ENCODE assay signal across 29 cellular contexts in the genomic region with DNA sequence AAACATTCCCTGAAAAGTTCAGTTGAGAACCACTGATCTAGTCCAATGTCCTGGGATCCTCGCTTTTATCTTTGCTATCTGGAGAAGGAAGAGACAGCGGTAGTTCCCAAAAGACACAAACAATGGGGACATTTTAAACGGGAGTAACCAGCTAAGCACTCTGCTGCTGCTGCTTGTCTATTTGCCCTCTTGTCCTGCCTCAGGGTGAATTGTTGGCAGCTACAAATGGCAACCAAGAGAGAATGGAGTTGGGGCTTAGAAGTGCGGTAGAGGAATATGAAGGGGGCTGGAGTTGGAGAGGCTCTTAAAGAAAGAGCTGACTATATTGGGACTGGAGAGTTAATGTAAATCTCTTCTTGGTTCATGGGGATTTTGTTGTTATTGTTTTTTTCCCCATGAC.
"Had no signal": no experiment of that assay in that cellular context is flagged by ENCODE, and none has a peak within 500 bp of the region (broad histone marks: within the 10 kb centered on the region; RNA-seq: fewer than 3 reads in every experiment).

No MANE protein-coding gene starts in this region.

- ATAC-seq: activated CD8-positive, alpha-beta memory T cell treated with anti-CD3 and anti-CD28 coated beads, Interleukin-2, amount 10 ng/mL, durations not matched to agents 7 days and 5 days; activated CD8-positive, alpha-beta T cell treated with anti-CD3 and anti-CD28 coated beads, Interleukin-2, amount 10 ng/mL, durations not matched to agents 7 days and 5 days; activated naive CD8-positive, alpha-beta T cell treated with anti-CD3 and anti-CD28 coated beads, Interleukin-2, amount 50 U/mL, for 24 hours had no signal

- H3K4me1 Mint-ChIP-seq: activated CD4-positive, alpha-beta T cell treated with anti-CD3 and anti-CD28 coated beads, Interleukin-2, amount 10 ng/mL, durations not matched to agents 24 days and 14 days; activated naive CD4-positive, alpha-beta T cell treated with anti-CD3 and anti-CD28 coated beads, Interleukin-2, amount 50 U/mL, for 24 hours; activated naive CD8-positive, alpha-beta T cell treated with anti-CD3 and anti-CD28 coated beads for 36 hours; activated naive CD8-positive, alpha-beta T cell treated with anti-CD3 and anti-CD28 coated beads, Interleukin-2, amount 50 U/mL, for 24 hours; brain had no signal

- H3K27ac ChIP-seq: adrenal gland, breast epithelium, cardiac muscle cell, colonic mucosa, epithelial cell of prostate, esophagus squamous epithelium had no signal

- DNase-seq: activated CD4-positive, alpha-beta memory T cell treated with anti-CD3 and anti-CD28 coated beads for 36 hours; activated CD4-positive, alpha-beta T cell treated with anti-CD3 and anti-CD28 coated beads, Interleukin-2, amount 10 ng/mL, durations not matched to agents 24 days and 14 days; activated CD4-positive, CD25-positive, alpha-beta regulatory T cell; activated CD8-positive, alpha-beta memory T cell treated with anti-CD3 and anti-CD28 coated beads, Interleukin-2, amount 10 ng/mL, durations not matched to agents 7 days and 5 days; activated CD8-positive, alpha-beta memory T cell treated with anti-CD3 and anti-CD28 coated beads, Interleukin-2, amount 50 U/mL, for 4 hours; activated CD8-positive, alpha-beta T cell treated with anti-CD3 and anti-CD28 coated beads, Interleukin-2, amount 10 ng/mL, durations not matched to agents 7 days and 5 days; activated effector memory CD4-positive, alpha-beta T cell treated with anti-CD3 and anti-CD28 coated beads, Interleukin-2, amount 50 U/mL, for 16 hours; activated naive CD4-positive, alpha-beta T cell treated with anti-CD3 and anti-CD28 coated beads for 36 hours; activated naive CD8-positive, alpha-beta T cell treated with anti-CD3 and anti-CD28 coated beads for 36 hours; activated naive CD8-positive, alpha-beta T cell treated with anti-CD3 and anti-CD28 coated beads, Interleukin-2, amount 50 U/mL, for 24 hours; activated T-cell treated with anti-CD3 and anti-CD28 coated beads, Interleukin-2, amount 50 U/mL, for 1 hour; activated T-cell treated with anti-CD3 and anti-CD28 coated beads, Interleukin-2, amount 50 U/mL, for 48 hours; adrenal gland; amygdala; aorta; central memory CD4-positive, alpha-beta T cell; cerebellar nuclear complex; colonic mucosa; effector CD8-positive, alpha-beta T cell; esophagus squamous epithelium; head of caudate nucleus; T-helper 2 cell had no signal

- H3K27me3 Mint-ChIP-seq: activated CD4-positive, alpha-beta memory T cell treated with anti-CD3 and anti-CD28 coated beads for 36 hours; activated CD4-positive, alpha-beta T cell treated with anti-CD3 and anti-CD28 coated beads, Interleukin-2, amount 10 ng/mL, durations not matched to agents 24 days and 14 days; activated CD8-positive, alpha-beta memory T cell treated with anti-CD3 and anti-CD28 coated beads, Interleukin-2, amount 10 ng/mL, durations not matched to agents 7 days and 5 days; activated naive CD4-positive, alpha-beta T cell treated with anti-CD3 and anti-CD28 coated beads, Interleukin-2, amount 50 U/mL, for 24 hours; activated naive CD8-positive, alpha-beta T cell treated with anti-CD3 and anti-CD28 coated beads for 36 hours; activated naive CD8-positive, alpha-beta T cell treated with anti-CD3 and anti-CD28 coated beads, Interleukin-2, amount 50 U/mL, for 24 hours; brain had no signal

- H3K4me3 ChIP-seq: adrenal gland, breast epithelium, cardiac muscle cell, colonic mucosa, esophagus squamous epithelium had no signal

- H3K4me3 Mint-ChIP-seq: activated CD4-positive, alpha-beta memory T cell treated with anti-CD3 and anti-CD28 coated beads for 36 hours; activated CD4-positive, alpha-beta T cell treated with anti-CD3 and anti-CD28 coated beads, Interleukin-2, amount 10 ng/mL, durations not matched to agents 24 days and 14 days; activated CD8-positive, alpha-beta memory T cell treated with anti-CD3 and anti-CD28 coated beads, Interleukin-2, amount 10 ng/mL, durations not matched to agents 7 days and 5 days; activated CD8-positive, alpha-beta T cell treated with anti-CD3 and anti-CD28 coated beads, Interleukin-2, amount 10 ng/mL, durations not matched to agents 7 days and 5 days; activated naive CD4-positive, alpha-beta T cell treated with anti-CD3 and anti-CD28 coated beads for 36 hours; activated naive CD4-positive, alpha-beta T cell treated with anti-CD3 and anti-CD28 coated beads, Interleukin-2, amount 50 U/mL, for 24 hours; activated naive CD8-positive, alpha-beta T cell treated with anti-CD3 and anti-CD28 coated beads for 36 hours; activated naive CD8-positive, alpha-beta T cell treated with anti-CD3 and anti-CD28 coated beads, Interleukin-2, amount 50 U/mL, for 24 hours; activated T-helper 1 cell treated with anti-CD3 and anti-CD28 coated beads, Interleukin-12 subunit alpha, Interleukin-12 subunit beta, Interleukin-2, Interleukin-4 antibody, amounts not matched to agents 30 ng/mL and 10 ng/mL and 1 ng/mL, durations not matched to agents 14 hours and 24 hours and 36 hours; brain had no signal

- H3K36me3 Mint-ChIP-seq: activated CD4-positive, alpha-beta memory T cell treated with anti-CD3 and anti-CD28 coated beads for 36 hours; activated naive CD8-positive, alpha-beta T cell treated with anti-CD3 and anti-CD28 coated beads for 36 hours had no signal

- H3K27me3 ChIP-seq: adrenal gland, breast epithelium, cardiac muscle cell, colonic mucosa, esophagus squamous epithelium had no signal

- H3K36me3 ChIP-seq: breast epithelium, colonic mucosa had no signal

- H3K9me3 ChIP-seq: adrenal gland, breast epithelium, colonic mucosa, esophagus squamous epithelium had no signal

- H3K27ac Mint-ChIP-seq: activated CD4-positive, alpha-beta memory T cell treated with anti-CD3 and anti-CD28 coated beads for 36 hours; activated CD8-positive, alpha-beta memory T cell treated with anti-CD3 and anti-CD28 coated beads, Interleukin-2, amount 10 ng/mL, durations not matched to agents 7 days and 5 days; activated CD8-positive, alpha-beta T cell treated with anti-CD3 and anti-CD28 coated beads, Interleukin-2, amount 10 ng/mL, durations not matched to agents 7 days and 5 days; activated naive CD4-positive, alpha-beta T cell treated with anti-CD3 and anti-CD28 coated beads for 36 hours; activated naive CD4-positive, alpha-beta T cell treated with anti-CD3 and anti-CD28 coated beads, Interleukin-2, amount 50 U/mL, for 24 hours; activated naive CD8-positive, alpha-beta T cell treated with anti-CD3 and anti-CD28 coated beads for 36 hours; activated naive CD8-positive, alpha-beta T cell treated with anti-CD3 and anti-CD28 coated beads, Interleukin-2, amount 50 U/mL, for 24 hours; activated T-helper 1 cell treated with anti-CD3 and anti-CD28 coated beads, Interleukin-12 subunit alpha, Interleukin-12 subunit beta, Interleukin-2, Interleukin-4 antibody, amounts not matched to agents 30 ng/mL and 10 ng/mL and 1 ng/mL, durations not matched to agents 14 hours and 24 hours and 36 hours; activated T-helper 2 cell treated with anti-CD3 and anti-CD28 coated beads, Interferon-gamma antibody, Interleukin-2, Interleukin-4, amounts not matched to agents 10 μg/mL and 5 μg/mL and 100 μg/mL, durations not matched to agents 14 hours and 24 hours and 36 hours had no signal

- H3K4me1 ChIP-seq: breast epithelium, colonic mucosa, esophagus squamous epithelium had no signal

- H3K9me3 Mint-ChIP-seq: activated CD4-positive, alpha-beta memory T cell treated with anti-CD3 and anti-CD28 coated beads for 36 hours; activated CD4-positive, alpha-beta T cell treated with anti-CD3 and anti-CD28 coated beads, Interleukin-2, amount 10 ng/mL, durations not matched to agents 24 days and 14 days; activated naive CD4-positive, alpha-beta T cell treated with anti-CD3 and anti-CD28 coated beads for 36 hours; activated naive CD4-positive, alpha-beta T cell treated with anti-CD3 and anti-CD28 coated beads, Interleukin-2, amount 50 U/mL, for 24 hours; activated naive CD8-positive, alpha-beta T cell treated with anti-CD3 and anti-CD28 coated beads for 36 hours; activated naive CD8-positive, alpha-beta T cell treated with anti-CD3 and anti-CD28 coated beads, Interleukin-2, amount 50 U/mL, for 24 hours; activated T-helper 1 cell treated with anti-CD3 and anti-CD28 coated beads, Interleukin-12 subunit alpha, Interleukin-12 subunit beta, Interleukin-2, Interleukin-4 antibody, amounts not matched to agents 30 ng/mL and 10 ng/mL and 1 ng/mL, durations not matched to agents 14 hours and 24 hours and 36 hours; activated T-helper 2 cell treated with anti-CD3 and anti-CD28 coated beads, Interferon-gamma antibody, Interleukin-2, Interleukin-4, amounts not matched to agents 10 μg/mL and 5 μg/mL and 100 μg/mL, durations not matched to agents 14 hours and 24 hours and 36 hours; brain had no signal
